Comparison of ENCODE assay signal across 4 cellular contexts in the genomic region with DNA sequence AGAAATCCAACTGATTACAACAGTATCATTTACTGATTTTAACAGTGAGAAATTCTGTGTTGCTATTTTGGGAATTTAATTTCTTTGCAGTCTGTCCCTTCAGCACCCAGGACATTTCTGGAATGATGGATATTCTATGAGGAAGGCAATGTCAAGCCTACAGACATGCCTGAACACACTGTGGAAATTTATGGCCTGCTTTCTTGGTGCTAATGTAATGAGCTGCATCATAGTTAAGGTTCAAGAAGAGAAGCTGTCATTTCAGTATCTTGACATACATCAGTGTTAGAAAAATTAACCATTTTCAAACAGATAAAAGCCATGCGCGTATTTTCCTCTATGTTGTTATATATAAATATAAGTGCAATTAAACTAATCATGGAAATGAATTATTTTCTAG.
"Had no signal": no experiment of that assay in that cellular context is flagged by ENCODE, and none has a peak within 500 bp of the region (broad histone marks: within the 10 kb centered on the region; RNA-seq: fewer than 3 reads in every experiment).

No MANE protein-coding gene starts in this region.

- H3K4me3 ChIP-seq: GM23338 had no signal

- ATAC-seq: GM23338 had no signal

- DNase-seq: H9, HCEC 1CT, IMR-90 had no signal
